ENCODE assay signal across 36 cellular contexts in the genomic region with DNA sequence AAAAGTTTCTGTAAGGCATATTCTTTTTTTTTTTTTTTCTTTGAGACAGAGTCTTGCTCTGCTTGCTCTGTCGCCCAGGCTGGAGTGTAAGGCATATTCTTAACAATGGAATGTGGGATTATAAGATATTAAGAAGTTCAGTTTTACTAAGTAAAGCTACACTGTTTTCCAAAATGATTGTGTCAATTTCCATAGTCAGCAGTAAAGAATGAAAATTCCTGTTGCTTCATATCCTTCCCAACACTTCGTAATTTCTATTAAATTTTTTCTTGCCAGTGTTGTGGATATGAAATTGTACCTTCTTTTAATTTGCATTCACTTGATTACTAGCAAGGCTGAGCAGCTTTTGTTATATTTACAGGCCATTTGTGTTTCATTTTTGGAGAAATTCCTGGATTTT. TPM values are rescaled to one million over a fixed set of nuclear protein-coding genes. Genes with fewer than 3 reads are reported as not detected.
"Had no signal": no experiment of that assay in that cellular context is flagged by ENCODE, and none has a peak within 500 bp of the region (broad histone marks: within the 10 kb centered on the region; RNA-seq: fewer than 3 reads in every experiment).

No MANE protein-coding gene starts in this region.

- H3K9ac ChIP-seq: KMS-11 had no signal

- H3K27ac ChIP-seq: KMS-11 had no signal

- H3K4me2 ChIP-seq: KMS-11 had no signal

- H3K9me3 ChIP-seq: MG63 had no signal

- DNase-seq: Karpas-422, Kasumi-1, MG63, MM.1S, MV-4-11, NCI-H1048, NCI-H1092, NCI-H1092 treated with DMSO at 0.1 percent for 48 hours, NCI-H1105, NCI-H1105 treated with DMSO at 0.1 percent for 48 hours, NCI-H1417, NCI-H1417 treated with DMSO at 0.1 percent for 48 hours, NCI-H1436, NCI-H1436 treated with DMSO at 0.1 percent for 48 hours, NCI-H146, NCI-H1694, NCI-H1694 treated with DMSO at 0.1 percent for 48 hours, NCI-H187, NCI-H187 treated with DMSO at 0.1 percent for 48 hours, NCI-H1930, NCI-H2029, NCI-H2029 treated with DMSO at 0.1 percent for 48 hours, NCI-H2081, NCI-H2081 treated with DMSO at 0.1 percent for 48 hours, NCI-H2107, NCI-H2171, NCI-H2171 treated with DMSO at 0.1 percent for 48 hours, NCI-H2227 treated with DMSO at 0.1 percent for 48 hours, NCI-H226, NCI-H345, NCI-H446, NCI-H446 treated with DMSO at 0.1 percent for 48 hours, NCI-H510A, NCI-H510A treated with DMSO at 0.1 percent for 48 hours had no signal

- H3K36me3 ChIP-seq: MG63 had no signal

- H3K4me3 ChIP-seq: MG63 had no signal

RNA-seq across cellular contexts. Expression of a gene that starts 24.4 kb away (rescaled TPM):
- total RNA-seq: MCF 10A had no signal
